In the genomic region with DNA sequence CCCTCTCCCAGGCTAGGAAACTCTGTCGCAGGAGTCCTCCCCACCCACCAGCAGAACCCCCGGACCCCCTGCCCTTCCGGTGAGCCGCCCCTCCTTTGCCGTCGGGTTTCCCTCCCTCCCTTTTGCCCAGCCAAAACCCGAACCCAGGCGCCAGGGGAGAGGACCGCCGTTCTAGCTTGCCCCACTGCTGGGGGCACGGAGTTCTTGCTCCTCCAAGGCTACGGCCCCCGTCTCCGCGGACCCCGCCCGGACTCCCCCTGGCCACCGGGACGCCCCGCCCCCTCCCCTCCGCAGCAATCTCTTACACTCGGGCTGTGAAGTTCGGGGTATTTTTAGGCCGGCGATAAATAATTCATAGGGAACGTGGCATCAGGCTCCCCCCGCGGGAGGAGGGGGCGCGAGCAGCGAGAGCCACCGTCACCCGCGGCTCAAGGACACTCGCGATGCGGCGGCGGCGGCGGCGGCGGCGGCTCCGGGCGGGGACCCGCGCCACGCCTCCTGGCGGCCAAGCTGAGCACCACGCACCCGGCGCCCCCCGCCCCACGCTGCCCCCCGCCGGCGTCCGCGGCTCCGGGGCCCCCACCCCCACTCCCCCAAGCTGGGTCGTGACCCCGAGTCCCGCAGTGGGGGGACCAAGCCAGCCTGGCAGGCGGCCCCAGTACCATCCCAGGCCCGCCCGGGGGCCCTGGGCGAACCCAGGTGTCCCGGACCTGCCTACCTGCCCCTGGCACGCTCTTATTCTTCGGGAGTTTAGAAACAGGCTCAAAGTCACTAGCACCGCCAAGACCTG, we compare ENCODE assay signal across 1 cellular context.
TF ChIP-seq lines count a peak whose summit lies in the region.

Gene GRIN2C (minus strand): TSS at position 447 of the 790 bp plus-strand sequence. CDS start 4,793 bp downstream, outside the sequence.

TF ChIP-seq in HCT116, 20 proteins besides CTCF, POLR2A, EP300 and RAD21 (continued from another document):
- no peak for TF ChIP-seq EZH2phosphoT487 (IDR thresholded peaks at IDR 0.05; ENCODE audit: borderline replicate concordance)
